ENCODE assay signal across 8 cellular contexts in genomic region chr17:41688641-41689496, GRCh38. TPM values are rescaled to one million over a fixed set of nuclear protein-coding genes. Genes with fewer than 3 reads are reported as not detected.
DNase-seq lines count a peak whose midpoint lies in the region; ATAC-seq and TF ChIP-seq lines count a peak whose summit lies in the region.

EIF1 (plus strand) TSS chr17:41688885; CDS start chr17:41689039, 154 bp downstream.

- H3K27me3 ChIP-seq in naive thymus-derived CD4-positive, alpha-beta T cell (ENCODE audit: control insufficient read depth in 2 of 2, insufficient read depth in 2 of 2, low read length in 2 of 2): no peaks in the 10 kb centered on the region

- CTCF ChIA-PET in RWPE1 (lab: Yijun Ruan, JAX): interaction anchor here (0.6 to 1.5 kb wide), 6 partner anchors 10 to 407 kb away, joined by 3 to 10 read pairs (median 3); partner anchors contain the start of gene KRT15
- CTCF ChIA-PET in naive thymus-derived CD4-positive, alpha-beta T cell (lab: Charles Lee): interaction anchor here (0.9 to 5.9 kb wide), 6 partner anchors 10 to 833 kb away, joined by 3 to 74 read pairs (median 4); no protein-coding TSS in a partner anchor

- POLR2A ChIA-PET in RWPE1 (lab: Yijun Ruan, JAX; ENCODE audit: low non-redundant PET): interaction anchor here (0.6 to 2.3 kb wide), 12 partner anchors 9 to 1960 kb away, joined by 3 to 24 read pairs (median 3); no protein-coding TSS in a partner anchor
- POLR2A ChIA-PET in naive thymus-derived CD4-positive, alpha-beta T cell (lab: Charles Lee): interaction anchor here (0.6 to 7.3 kb wide), 69 partner anchors 9 to 1771 kb away, joined by 3 to 255 read pairs (median 4); partner anchors contain the start of genes ACLY, BECN1, DNAJC7 and FKBP10

- H3K27ac Mint-ChIP-seq in activated T-helper 17 cell treated with anti-CD3 and anti-CD28 coated beads, Interleukin-2, amount 50 U/mL, for 72 hours: peak within 1 kb of the TSS; percentile 99
- H3K27ac Mint-ChIP-seq in naive thymus-derived CD4-positive, alpha-beta T cell: peak within 1 kb of the TSS; percentile 98 to 99 (median 99)
- H3K27ac Mint-ChIP-seq in stimulated activated naive B cell treated with anti-CD40 and anti-IgM and Interleukin-4, amounts not matched to agents 10 μg/mL and 1 μg/mL and 100 μg/mL, for 72 hours: peak within 1 kb of the TSS; percentile 100

- peak within 1 kb of the TSS; percentile 99 for H3K27ac ChIP-seq in RWPE1
- peak within 1 kb of the TSS; percentile 99 for H3K27ac ChIP-seq in naive thymus-derived CD4-positive, alpha-beta T cell (ENCODE audit: low read depth, low read length)

- H3K4me3 ChIP-seq in LNCaP clone FGC (ENCODE audit: low read depth, low read length): peak within 1 kb of the TSS; percentile 68
- H3K4me3 ChIP-seq in naive thymus-derived CD4-positive, alpha-beta T cell (ENCODE audit: low read length): peak within 1 kb of the TSS; percentile 86

- H3K4me1 Mint-ChIP-seq in activated T-helper 17 cell treated with anti-CD3 and anti-CD28 coated beads, Interleukin-2, amount 50 U/mL, for 72 hours: peaks cover 19% of the 10 kb centered on the region
- H3K4me1 Mint-ChIP-seq in naive thymus-derived CD4-positive, alpha-beta T cell: peaks cover 13 to 43% (median 35%) of the 10 kb centered on the region in 7 donors
- peaks cover 20 to 40% of the 10 kb centered on the region in 2 donors for H3K4me1 Mint-ChIP-seq in stimulated activated naive B cell treated with anti-CD40 and anti-IgM and Interleukin-4, amounts not matched to agents 10 μg/mL and 1 μg/mL and 100 μg/mL, for 72 hours

- DNase-seq in Daoy (ENCODE audit: low read depth) (peak; percentile 100), GOT3 (lab: John Stamatoyannopoulos, UW) (peak; percentile 97), LNCaP clone FGC (ENCODE audit: low read depth) (peak; percentile 99), RWPE1 (ENCODE audit: low spot score) (peak; percentile 97), fibroblast of gingiva (ENCODE audit: low read depth) (peak; percentile 100)
- DNase-seq in naive thymus-derived CD4-positive, alpha-beta T cell: peak; percentile 98 to 100 (median 99)
- DNase-seq in stimulated activated naive B cell treated with anti-CD40 and anti-IgM and Interleukin-4, amounts not matched to agents 10 μg/mL and 1 μg/mL and 100 μg/mL, for 72 hours: peak; percentile 99

- TF ChIP-seq CTCF in LNCaP clone FGC (IDR thresholded peaks at IDR 0.05; ENCODE audit: control insufficient read depth, extremely low read depth, insufficient read depth) (no peak), RWPE1 (conservative IDR thresholded peaks at IDR 0.05; ENCODE audit: low read depth) (no peak)

- H3K36me3 Mint-ChIP-seq in activated T-helper 17 cell treated with anti-CD3 and anti-CD28 coated beads, Interleukin-2, amount 50 U/mL, for 72 hours (ENCODE audit: low read depth): peaks cover 56% of the 10 kb centered on the region
- peaks cover 8 to 36% (median 33%) of the 10 kb centered on the region in 5 donors for H3K36me3 Mint-ChIP-seq in naive thymus-derived CD4-positive, alpha-beta T cell
- peaks cover 35 to 52% of the 10 kb centered on the region in 2 donors for H3K36me3 Mint-ChIP-seq in stimulated activated naive B cell treated with anti-CD40 and anti-IgM and Interleukin-4, amounts not matched to agents 10 μg/mL and 1 μg/mL and 100 μg/mL, for 72 hours

- H3K9me3 Mint-ChIP-seq in activated T-helper 17 cell treated with anti-CD3 and anti-CD28 coated beads, Interleukin-2, amount 50 U/mL, for 72 hours: no peaks in the 10 kb centered on the region
- H3K9me3 Mint-ChIP-seq in naive thymus-derived CD4-positive, alpha-beta T cell: peaks cover 0 to 30% (median 0%) of the 10 kb centered on the region in 11 donors
- H3K9me3 Mint-ChIP-seq in stimulated activated naive B cell treated with anti-CD40 and anti-IgM and Interleukin-4, amounts not matched to agents 10 μg/mL and 1 μg/mL and 100 μg/mL, for 72 hours: no peaks in the 10 kb centered on the region

- intact Hi-C loops in naive thymus-derived CD4-positive, alpha-beta T cell (cut with micrococcal nuclease): loop anchor here (1.0 to 5.0 kb wide), 12 partner anchors 10 to 1698 kb away; partner anchors contain the start of genes P3H4 (in 2 of the 2), ACLY (in 1 of the 2), KLHL11 (in 1 of the 2) and NBR1 (in 1 of the 2)

- H3K36me3 ChIP-seq in naive thymus-derived CD4-positive, alpha-beta T cell (ENCODE audit: control insufficient read depth in 2 of 3, insufficient read depth in 3 of 3, low read length in 3 of 3): peaks cover 34 to 52% (median 37%) of the 10 kb centered on the region in 3 experiments

- peak; percentile 85 for ATAC-seq in activated T-helper 17 cell treated with anti-CD3 and anti-CD28 coated beads, Interleukin-2, amount 50 U/mL, for 72 hours (replicated peaks)
- ATAC-seq in naive thymus-derived CD4-positive, alpha-beta T cell: peak; percentile 85
- peak; percentile 77 to 81 for ATAC-seq in stimulated activated naive B cell treated with anti-CD40 and anti-IgM and Interleukin-4, amounts not matched to agents 10 μg/mL and 1 μg/mL and 100 μg/mL, for 72 hours (replicated peaks)

- H3K9me3 ChIP-seq in naive thymus-derived CD4-positive, alpha-beta T cell (ENCODE audit: control insufficient read depth in 2 of 3, low read length in 3 of 3): no peaks in the 10 kb centered on the region

- peaks cover 22 to 25% of the 10 kb centered on the region in 2 donors for H3K4me1 ChIP-seq in naive thymus-derived CD4-positive, alpha-beta T cell (ENCODE audit: control insufficient read depth in 2 of 2, insufficient read depth in 2 of 2, low read length in 2 of 2)

- H3K27me3 Mint-ChIP-seq in activated T-helper 17 cell treated with anti-CD3 and anti-CD28 coated beads, Interleukin-2, amount 50 U/mL, for 72 hours: no peaks in the 10 kb centered on the region
- peaks cover 0 to 9% (median 0%) of the 10 kb centered on the region in 5 donors for H3K27me3 Mint-ChIP-seq in naive thymus-derived CD4-positive, alpha-beta T cell
- H3K27me3 Mint-ChIP-seq in stimulated activated naive B cell treated with anti-CD40 and anti-IgM and Interleukin-4, amounts not matched to agents 10 μg/mL and 1 μg/mL and 100 μg/mL, for 72 hours: no peaks in the 10 kb centered on the region

- H3K4me3 Mint-ChIP-seq in activated T-helper 17 cell treated with anti-CD3 and anti-CD28 coated beads, Interleukin-2, amount 50 U/mL, for 72 hours: peak within 1 kb of the TSS; percentile 84
- peak within 1 kb of the TSS; percentile 90 to 99 (median 96) for H3K4me3 Mint-ChIP-seq in naive thymus-derived CD4-positive, alpha-beta T cell
- peak within 1 kb of the TSS; percentile 95 to 99 for H3K4me3 Mint-ChIP-seq in stimulated activated naive B cell treated with anti-CD40 and anti-IgM and Interleukin-4, amounts not matched to agents 10 μg/mL and 1 μg/mL and 100 μg/mL, for 72 hours

RNA-seq across cellular contexts. Expression of gene EIF1, which starts in this region (rescaled TPM):
- 78.2 and 85.4 TPM in 2 replicates for total RNA-seq in Daoy (2014; rRNA removed; shearing (Covaris generic))
- total RNA-seq in activated T-helper 17 cell treated with anti-CD3 and anti-CD28 coated beads, Interleukin-2, amount 50 U/mL, for 72 hours: 100 to 1,000 TPM; 925 to 935 TPM
- 1,000 to 10,000 TPM in 2 of 5 experiments, 100 to 1,000 TPM in 3; 710 to 2,222 (median 934) TPM for total RNA-seq in naive thymus-derived CD4-positive, alpha-beta T cell
- polyA plus RNA-seq in naive thymus-derived CD4-positive, alpha-beta T cell: 1,000 to 10,000 TPM in 1 of 2 donors, 100 to 1,000 TPM in 1; 774 to 1,284 TPM

Comparison
In these comparisons a context has a peak if more than half of its experiments do, and no peak if none do; other contexts are left out.
1. Peak in every context shown above with its lines: DNase-seq, ATAC-seq, H3K4me3 ChIP-seq and H3K27ac ChIP-seq.